In genomic region chr12:111193511-111193910, GRCh38 we compare ENCODE assay signal across 16 cellular contexts.
DNase-seq lines count a peak whose midpoint lies in the region; TF ChIP-seq lines count a peak whose summit lies in the region.
"Had no signal": no experiment of that assay in that cellular context is flagged by ENCODE, and none has a peak within 500 bp of the region (broad histone marks: within the 10 kb centered on the region; RNA-seq: fewer than 3 reads in every experiment).

No MANE protein-coding gene starts in this region.

- H3K36me3 Mint-ChIP-seq in neural crest cell (ENCODE audit: low read depth): no peaks in the 10 kb centered on the region
- H3K36me3 Mint-ChIP-seq: CD4-positive, CD25-positive, alpha-beta regulatory T cell; CD8-positive, alpha-beta T cell had no signal

- DNase-seq in H7 (peak; percentile 76), neural crest cell (ENCODE audit: low read depth, low spot score) (peak; percentile 6), posterior cingulate gyrus (peak in 6 of 10 donors; percentile 17 to 83 (median 50)), NCI-H226 (no peak), sigmoid colon (no peak)
- no peak for DNase-seq in stimulated activated naive CD4-positive, alpha-beta T cell treated with Interleukin-2 at 50 U/mL for 16 hours (lab: John Stamatoyannopoulos, UW)
- DNase-seq: CD4-positive, CD25-positive, alpha-beta regulatory T cell; CD8-positive, alpha-beta T cell; DMS53; DMS79 treated with DMSO at 0.1 percent for 48 hours; GF-D8; HFFc6 had no signal

- 85% methylated on average over 14 of the region's 14 CpGs for WGBS in sigmoid colon, 2 donors

- H3K9me3 Mint-ChIP-seq in neural crest cell: no peaks in the 10 kb centered on the region
- H3K9me3 Mint-ChIP-seq: CD4-positive, CD25-positive, alpha-beta regulatory T cell; CD8-positive, alpha-beta T cell had no signal

- TF ChIP-seq EP300 in sigmoid colon (IDR thresholded peaks at IDR 0.05): no peak

- H3K9me3 ChIP-seq in sigmoid colon: no peaks in the 10 kb centered on the region
- H3K9me3 ChIP-seq: BLaER1, HAP-1 had no signal

- H3K27me3 Mint-ChIP-seq in neural crest cell (ENCODE audit: low read depth): peaks cover 11% of the 10 kb centered on the region

- no peak overlapping the region for H3K27ac ChIP-seq in sigmoid colon
- H3K27ac ChIP-seq: BLaER1, C4-2B had no signal

- no peak for TF ChIP-seq POLR2A in sigmoid colon (IDR thresholded peaks at IDR 0.05)

- peaks cover 13% of the 10 kb centered on the region for H3K4me1 Mint-ChIP-seq in neural crest cell
- H3K4me1 Mint-ChIP-seq: B cell; CD4-positive, CD25-positive, alpha-beta regulatory T cell had no signal

- H3K4me3 Mint-ChIP-seq in neural crest cell: no peak overlapping the region
- H3K4me3 Mint-ChIP-seq: B cell; CD4-positive, CD25-positive, alpha-beta regulatory T cell; CD8-positive, alpha-beta T cell; HFFc6 had no signal

- H3K4me3 ChIP-seq in H7 (ENCODE audit: insufficient read depth, low read depth, low read length): no peak overlapping the region
- no peak overlapping the region for H3K4me3 ChIP-seq in sigmoid colon
- H3K4me3 ChIP-seq: BLaER1, HAP-1 had no signal

- intact Hi-C loops in posterior cingulate gyrus (cut with DNase I) (no loop called here), sigmoid colon (cut with DNase I) (no loop called here)

- H3K36me3 ChIP-seq in H7 (replicated peaks; ENCODE audit: control insufficient read depth, insufficient read depth, low read length) (no peaks in the 10 kb centered on the region), sigmoid colon (no peaks in the 10 kb centered on the region)
- H3K36me3 ChIP-seq: BLaER1, HAP-1 had no signal

- H3K4me1 ChIP-seq in sigmoid colon: no peaks in the 10 kb centered on the region
- H3K4me1 ChIP-seq: BLaER1, HAP-1 had no signal

- H3K27me3 ChIP-seq in H7 (ENCODE audit: control insufficient read depth, insufficient read depth, low read length) (no peaks in the 10 kb centered on the region), sigmoid colon (peaks cover 0 to 30% (median 0%) of the 10 kb centered on the region in 3 donors)
- H3K27me3 ChIP-seq: BLaER1 had no signal

- no peak for TF ChIP-seq CTCF in neural crest cell (conservative IDR thresholded peaks at IDR 0.05)
- TF ChIP-seq CTCF in sigmoid colon (IDR thresholded peaks at IDR 0.05): no peak

- no peak overlapping the region for H3K27ac Mint-ChIP-seq in neural crest cell (ENCODE audit: unreplicated experiment)
- H3K27ac Mint-ChIP-seq: B cell; CD4-positive, CD25-positive, alpha-beta regulatory T cell; CD8-positive, alpha-beta T cell; HFFc6 had no signal

Comparison
In these comparisons a context has a peak if more than half of its experiments do, and no peak if none do; other contexts are left out.
1. DNase-seq: peak in H7 (single experiment), neural crest cell (single experiment) and posterior cingulate gyrus (6 of 10); none in NCI-H226 (single experiment), stimulated activated naive CD4-positive, alpha-beta T cell treated with Interleukin-2 at 50 U/mL for 16 hours (single experiment) and sigmoid colon (single experiment).